Comparison of ENCODE assay signal across 9 cellular contexts in the genomic region with DNA sequence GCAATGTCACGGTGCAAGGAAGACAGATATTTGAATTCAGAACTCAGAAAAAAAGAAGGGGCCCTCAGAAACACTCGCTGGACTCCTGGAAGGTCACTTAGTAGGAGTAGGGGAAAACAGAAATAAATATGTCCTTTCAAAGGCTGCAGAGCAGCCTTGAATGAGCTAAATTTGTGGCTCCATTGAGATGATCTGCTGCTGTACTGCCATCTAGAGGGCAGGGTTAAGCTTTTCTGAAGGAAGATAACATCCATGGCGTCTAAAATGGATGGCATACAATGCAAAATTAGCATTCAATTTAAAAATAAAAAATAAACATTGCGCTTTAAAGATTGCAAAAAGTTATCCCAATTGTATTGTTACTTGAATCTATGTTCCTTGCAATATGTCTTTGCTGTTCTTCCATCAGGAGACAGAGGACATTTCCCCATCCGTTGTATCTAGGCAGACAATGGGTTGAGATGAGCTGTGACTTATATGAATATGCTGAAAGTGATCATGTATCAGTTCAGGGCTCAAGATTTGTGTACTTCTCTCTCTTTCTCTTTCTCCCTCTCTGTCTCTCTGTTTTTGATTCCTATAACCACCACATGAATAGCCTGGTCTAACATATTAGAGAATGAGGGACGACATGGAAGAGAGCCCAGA.
A peak's percentile ranks its signal among the peaks of the same experiment; 100 is the strongest.
DNase-seq lines count a peak whose midpoint lies in the region; ATAC-seq and TF ChIP-seq lines count a peak whose summit lies in the region.
"Had no signal": no experiment of that assay in that cellular context is flagged by ENCODE, and none has a peak within 500 bp of the region (broad histone marks: within the 10 kb centered on the region; RNA-seq: fewer than 3 reads in every experiment).

No MANE protein-coding gene starts in this region.

- H3K4me3 ChIP-seq in GM12865 (ENCODE audit: low read depth, low read length): no peak overlapping the region
- H3K4me3 ChIP-seq in HCT116 (replicated peaks in 1 of 2; ENCODE audit: low read depth in 1 of 2, low read length in 2 of 2): no peak overlapping the region
- no peak overlapping the region for H3K4me3 ChIP-seq in epithelial cell of esophagus (ENCODE audit: low read length)
- H3K4me3 ChIP-seq: K562 had no signal

- RAD21 ChIA-PET in HCT116 (lab: Charles Lee; ENCODE audit: low non-redundant PET in 1 of 2, low total read pairs in 2 of 2, uncharacterized antibody in 2 of 2, unreplicated experiment in 2 of 2): no interaction called here

- no peak overlapping the region for H3K27ac ChIP-seq in HCT116 (ENCODE audit: low read depth, low read length)

- no peaks in the 10 kb centered on the region for H3K27me3 ChIP-seq in HCT116 (ENCODE audit: insufficient read depth, low read length)

- BruUV-seq in HCT116 (replicated peaks; lab: Mats Ljungman, UMichigan): no TSS peak

- POLR2A ChIA-PET in HCT116 (lab: Charles Lee): no interaction called here

- no peak overlapping the region for H2AFZ ChIP-seq in HCT116 (ENCODE audit: low read depth, low read length, poor library complexity, severe bottlenecking)

- H3K9ac ChIP-seq in HCT116 (ENCODE audit: low read length): no peak overlapping the region

- TF ChIP-seq CTCF in GM12865 (IDR thresholded peaks at IDR 0.05; ENCODE audit: insufficient read depth, low read depth, low read length, missing control alignments): peak; percentile 53
- TF ChIP-seq CTCF in HCT116 (IDR thresholded peaks at IDR 0.05 in 2 of 3, conservative IDR thresholded peaks at IDR 0.05 in 1 of 3; ENCODE audit: borderline replicate concordance in 1 of 3, insufficient read depth in 1 of 3, low read depth in 2 of 3, low read length in 2 of 3): peak in 2 of 3 experiments; percentile 32 to 33; a peak in 2 of 6 replicates
- peak; percentile 43 for TF ChIP-seq CTCF in epithelial cell of esophagus (IDR thresholded peaks at IDR 0.05; ENCODE audit: insufficient read depth, low read depth, low read length, missing control alignments)

- H3K9me3 ChIP-seq in HCT116 (ENCODE audit: control insufficient read depth in 1 of 2, insufficient read depth in 1 of 2, low read depth in 1 of 2, low read length in 2 of 2): peaks cover 3 to 10% of the 10 kb centered on the region in 2 experiments; a peak in 3 of 4 replicates

- no peaks in the 10 kb centered on the region for H3K9me2 ChIP-seq in HCT116 (ENCODE audit: insufficient read depth)

- H3K4me1 ChIP-seq in HCT116 (ENCODE audit: control insufficient read depth in 1 of 2, insufficient read depth in 2 of 2, low read length in 2 of 2): no peaks in the 10 kb centered on the region

- intact Hi-C loops in HCT116 (cut with micrococcal nuclease): no loop called here
- intact Hi-C loops in posterior cingulate gyrus (cut with DNase I): no loop called here

- no peaks in the 10 kb centered on the region for H4K20me1 ChIP-seq in HCT116 (ENCODE audit: insufficient read depth)

- H3K4me2 ChIP-seq in HCT116 (ENCODE audit: low read length): no peak overlapping the region

- CTCF ChIA-PET in HCT116 (lab: Charles Lee): interaction anchor here (1.2 kb wide), 1 partner anchor 9 kb away, joined by 4 read pairs; no protein-coding TSS in a partner anchor

- no peak for ATAC-seq in HCT116
- ATAC-seq: K562 had no signal

- H3K79me2 ChIP-seq in HCT116 (ENCODE audit: insufficient read depth, low read length): no peaks in the 10 kb centered on the region

- no peaks in the 10 kb centered on the region for H3K36me3 ChIP-seq in HCT116 (ENCODE audit: control insufficient read depth in 1 of 2, insufficient read depth in 2 of 2, low read length in 2 of 2)

- no peak for TF ChIP-seq RAD21 in HCT116 (IDR thresholded peaks at IDR 0.05; ENCODE audit: low read depth)

- peak; percentile 68 for DNase-seq in GM12865 (ENCODE audit: low read depth)
- DNase-seq in HCT116 (ENCODE audit: low read depth, low spot score): no peak
- DNase-seq in LoVo (ENCODE audit: low spot score): peak; percentile 8
- DNase-seq in epithelial cell of esophagus (ENCODE audit: low read depth): peak; percentile 16
- DNase-seq in NK-92 (lab: John Stamatoyannopoulos, UW; ENCODE audit: unreplicated experiment): no peak
- DNase-seq in NCI-H1694 (lab: John Stamatoyannopoulos, UW): no peak
- DNase-seq in posterior cingulate gyrus: no peak
- DNase-seq in stimulated activated CD4-positive, alpha-beta T cell treated with anti-CD3 and anti-CD28 coated beads, Interleukin-4, amount 100 ng/mL, for 24 hours: no peak

- TF ChIP-seq POLR2A in HCT116 (IDR thresholded peaks at IDR 0.05; ENCODE audit: borderline replicate concordance, extremely low read depth, insufficient read depth, insufficient read length): no peak

TF ChIP-seq in HCT116, 20 proteins besides CTCF, POLR2A, EP300 and RAD21:
- TF ChIP-seq POLR2AphosphoS5 (IDR thresholded peaks at IDR 0.05; ENCODE audit: low read depth, low read length) (no peak), TCF7L2 (IDR thresholded peaks at IDR 0.05; ENCODE audit: borderline replicate concordance, extremely low read depth, insufficient read depth, insufficient read length) (no peak), SP1 (IDR thresholded peaks at IDR 0.05; ENCODE audit: low read depth) (no peak), SIN3A (IDR thresholded peaks at IDR 0.05; ENCODE audit: low read depth) (no peak), ZNF274 (IDR thresholded peaks at IDR 0.05; ENCODE audit: low read depth, low read length) (no peak), YY1 (IDR thresholded peaks at IDR 0.05; ENCODE audit: extremely low read depth, insufficient replicate concordance, low read depth, low read length) (no peak)
- TF ChIP-seq, protein P1, sequence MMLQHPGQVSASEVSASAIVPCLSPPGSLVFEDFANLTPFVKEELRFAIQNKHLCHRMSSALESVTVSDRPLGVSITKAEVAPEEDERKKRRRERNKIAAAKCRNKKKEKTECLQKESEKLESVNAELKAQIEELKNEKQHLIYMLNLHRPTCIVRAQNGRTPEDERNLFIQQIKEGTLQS (IDR thresholded peaks at IDR 0.05): no peak
- TF ChIP-seq, protein P2, sequence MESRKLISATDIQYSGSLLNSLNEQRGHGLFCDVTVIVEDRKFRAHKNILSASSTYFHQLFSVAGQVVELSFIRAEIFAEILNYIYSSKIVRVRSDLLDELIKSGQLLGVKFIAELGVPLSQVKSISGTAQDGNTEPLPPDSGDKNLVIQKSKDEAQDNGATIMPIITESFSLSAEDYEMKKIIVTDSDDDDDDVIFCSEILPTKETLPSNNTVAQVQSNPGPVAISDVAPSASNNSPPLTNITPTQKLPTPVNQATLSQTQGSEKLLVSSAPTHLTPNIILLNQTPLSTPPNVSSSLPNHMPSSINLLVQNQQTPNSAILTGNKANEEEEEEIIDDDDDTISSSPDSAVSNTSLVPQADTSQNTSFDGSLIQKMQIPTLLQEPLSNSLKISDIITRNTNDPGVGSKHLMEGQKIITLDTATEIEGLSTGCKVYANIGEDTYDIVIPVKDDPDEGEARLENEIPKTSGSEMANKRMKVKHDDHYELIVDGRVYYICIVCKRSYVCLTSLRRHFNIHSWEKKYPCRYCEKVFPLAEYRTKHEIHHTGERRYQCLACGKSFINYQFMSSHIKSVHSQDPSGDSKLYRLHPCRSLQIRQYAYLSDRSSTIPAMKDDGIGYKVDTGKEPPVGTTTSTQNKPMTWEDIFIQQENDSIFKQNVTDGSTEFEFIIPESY (IDR thresholded peaks at IDR 0.05; ENCODE audit: extremely low read depth, insufficient replicate concordance, low read length): no peak
- TF ChIP-seq, protein P3, sequence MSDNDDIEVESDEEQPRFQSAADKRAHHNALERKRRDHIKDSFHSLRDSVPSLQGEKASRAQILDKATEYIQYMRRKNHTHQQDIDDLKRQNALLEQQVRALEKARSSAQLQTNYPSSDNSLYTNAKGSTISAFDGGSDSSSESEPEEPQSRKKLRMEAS (IDR thresholded peaks at IDR 0.05): no peak

Comparison
In these comparisons a context has a peak if more than half of its experiments do, and no peak if none do; other contexts are left out.
1. DNase-seq: peak in GM12865 (single experiment), LoVo (single experiment) and epithelial cell of esophagus (single experiment); none in HCT116 (single experiment), NK-92 (single experiment), NCI-H1694 (single experiment), posterior cingulate gyrus (0 of 10) and stimulated activated CD4-positive, alpha-beta T cell treated with anti-CD3 and anti-CD28 coated beads, Interleukin-4, amount 100 ng/mL, for 24 hours (single experiment).
2. Peak in every context shown above with its lines, with median percentiles within 50 percentile points of each other: CTCF ChIP-seq.